In genomic region chrX:111869639-111870034, GRCh38 we compare ENCODE assay signal across 9 cellular contexts. TPM values are rescaled to one million over a fixed set of nuclear protein-coding genes. Genes with fewer than 3 reads are reported as not detected.
A peak's percentile ranks its signal among the peaks of the same experiment; 100 is the strongest.
DNase-seq lines count a peak whose midpoint lies in the region; ATAC-seq and TF ChIP-seq lines count a peak whose summit lies in the region.
"Had no signal": no experiment of that assay in that cellular context is flagged by ENCODE, and none has a peak within 500 bp of the region (broad histone marks: within the 10 kb centered on the region; RNA-seq: fewer than 3 reads in every experiment).

No MANE protein-coding gene starts in this region.

- DNase-seq in NCI-H2081 (lab: John Stamatoyannopoulos, UW) (peak; percentile 54 to 72), NCI-H2081 treated with DMSO at 0.1 percent for 48 hours (lab: John Stamatoyannopoulos, UW) (no peak), NCI-H524 treated with DMSO at 0.1 percent for 48 hours (lab: John Stamatoyannopoulos, UW) (peak; percentile 78), MCF 10A (ENCODE audit: unreplicated experiment) (peak; percentile 61), immature natural killer cell (peak; percentile 2 to 4 (median 3)), thyroid gland (peak; percentile 21 to 30)

- 12 to 44% methylated on average over 1 of the region's 1 CpG for WGBS in thyroid gland, 2 donors

- H3K27me3 Mint-ChIP-seq in MCF 10A (ENCODE audit: insufficient read depth, unreplicated experiment) (peaks cover 59% of the 10 kb centered on the region), immature natural killer cell (ENCODE audit: low read depth in 3 of 3) (peaks cover 0 to 9% (median 1%) of the 10 kb centered on the region in 3 donors)

- POLR2A ChIA-PET in MCF 10A (lab: Yijun Ruan, JAX) = interaction anchor here (0.7 to 1.7 kb wide), 4 partner anchors 10 to 743 kb away, joined by 3 to 4 read pairs (median 3); no protein-coding TSS in a partner anchor

- H3K36me3 Mint-ChIP-seq in MCF 10A (ENCODE audit: insufficient read depth, unreplicated experiment) (no peaks in the 10 kb centered on the region), immature natural killer cell (no peaks in the 10 kb centered on the region)

- CTCF ChIA-PET in MCF 10A (lab: Yijun Ruan, JAX) = interaction anchor here (0.6 to 4.8 kb wide), 31 partner anchors 10 to 1088 kb away, joined by 3 to 41 read pairs (median 4); no protein-coding TSS in a partner anchor

- no peak overlapping the region for H3K27ac Mint-ChIP-seq in MCF 10A (ENCODE audit: low read depth, unreplicated experiment)
- no peak overlapping the region for H3K27ac Mint-ChIP-seq in immature natural killer cell

- H3K4me1 Mint-ChIP-seq in MCF 10A (ENCODE audit: insufficient read depth, unreplicated experiment) (peaks cover 6% of the 10 kb centered on the region), immature natural killer cell (no peaks in the 10 kb centered on the region)
- H3K4me1 Mint-ChIP-seq: central memory CD8-positive, alpha-beta T cell had no signal

- H3K9me3 Mint-ChIP-seq in MCF 10A (ENCODE audit: unreplicated experiment) (peaks cover 5% of the 10 kb centered on the region), immature natural killer cell (peaks cover 0 to 2% (median 0%) of the 10 kb centered on the region in 6 donors)
- H3K9me3 Mint-ChIP-seq: central memory CD8-positive, alpha-beta T cell had no signal

- intact Hi-C loops in MCF 10A (cut with micrococcal nuclease) = loop anchor here (1.0 to 2.0 kb wide), 4 partner anchors 157 to 773 kb away; no protein-coding TSS in a partner anchor
- intact Hi-C loops in thyroid gland (cut with DNase I) = loop anchor here (10.0 kb wide), 1 partner anchor 275 kb away; no protein-coding TSS in a partner anchor

- H3K4me1 ChIP-seq in thyroid gland = peaks cover 0 to 13% of the 10 kb centered on the region in 2 donors

- TF ChIP-seq POLR2A in thyroid gland (IDR thresholded peaks at IDR 0.05) = no peak

- TF ChIP-seq CTCF in MCF 10A (IDR thresholded peaks at IDR 0.05; ENCODE audit: unreplicated experiment) (peak; percentile 60), thyroid gland (IDR thresholded peaks at IDR 0.05) (peak; percentile 25 to 67 (median 60))

- no peak overlapping the region for H3K4me3 ChIP-seq in thyroid gland (replicated peaks in 1 of 3)

- H3K36me3 ChIP-seq in thyroid gland = no peaks in the 10 kb centered on the region

- no peaks in the 10 kb centered on the region for H3K9me3 ChIP-seq in thyroid gland

- BruUV-seq in MCF 10A (replicated peaks; lab: Mats Ljungman, UMichigan) = no TSS peak

- ATAC-seq in GM19397 (IDR thresholded peaks at IDR 0.05; ENCODE audit: unreplicated experiment) (peak; percentile 76), HG03175 (IDR thresholded peaks at IDR 0.05; ENCODE audit: unreplicated experiment) (peak; percentile 93)

- H3K4me3 Mint-ChIP-seq in MCF 10A (ENCODE audit: unreplicated experiment) (no peak overlapping the region), immature natural killer cell (no peak overlapping the region)
- H3K4me3 Mint-ChIP-seq: central memory CD8-positive, alpha-beta T cell had no signal

- H3K27me3 ChIP-seq in thyroid gland = peaks cover 7% of the 10 kb centered on the region

- H3K27ac ChIP-seq in thyroid gland = peak overlapping the region in 1 of 3 donors; percentile 69

RNA-seq across cellular contexts. Expression of gene TRPC5OS, which starts 6.3 kb away (rescaled TPM):
- total RNA-seq in MCF 10A (2022) (not detected in 2 replicates), thyroid gland (under 1 TPM in 1 of 4 donors, not detected in 3; 0.27 TPM)
- not detected for polyA plus RNA-seq in immature natural killer cell
